ENCODE assay signal across 9 cellular contexts in the genomic region with DNA sequence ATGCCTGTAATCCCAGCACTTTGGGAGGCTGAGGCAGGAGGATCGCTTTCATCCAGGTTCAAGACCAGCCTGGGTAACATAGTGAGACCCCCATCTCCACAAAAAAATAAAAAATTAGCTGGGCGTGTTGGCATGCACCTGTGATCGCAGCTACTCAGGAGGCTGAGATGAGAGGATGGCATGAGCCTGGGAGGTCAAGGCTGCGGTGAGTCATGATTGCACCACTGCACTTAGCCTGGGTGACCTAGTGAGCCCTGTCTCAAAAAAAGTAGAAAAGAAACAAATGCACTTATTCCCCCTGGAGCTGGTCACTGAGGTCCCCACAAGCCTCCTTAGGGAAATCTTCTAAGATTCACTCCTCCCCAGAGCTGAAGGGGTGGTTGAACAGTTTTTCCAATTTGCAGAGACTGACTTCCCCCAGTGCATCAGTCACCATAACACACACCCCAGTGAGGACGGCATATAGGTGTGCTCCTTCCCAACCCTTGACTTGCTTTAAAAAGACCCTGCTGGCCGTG. TPM values are rescaled to one million over a fixed set of nuclear protein-coding genes. Genes with fewer than 3 reads are reported as not detected.
DNase-seq lines count a peak whose midpoint lies in the region; ATAC-seq and TF ChIP-seq lines count a peak whose summit lies in the region.
"Had no signal": no experiment of that assay in that cellular context is flagged by ENCODE, and none has a peak within 500 bp of the region (broad histone marks: within the 10 kb centered on the region; RNA-seq: fewer than 3 reads in every experiment).

No MANE protein-coding gene starts in this region.

- TF ChIP-seq CTCF in BE2C (IDR thresholded peaks at IDR 0.05; ENCODE audit: low read depth, low read length) (no peak), fibroblast of mammary gland (conservative IDR thresholded peaks at IDR 0.05; ENCODE audit: control insufficient read depth, insufficient read depth, low read depth, low read length) (no peak), ovary (IDR thresholded peaks at IDR 0.05) (no peak)

- no peaks in the 10 kb centered on the region for H3K9me3 ChIP-seq in BE2C
- H3K9me3 ChIP-seq in ovary, result no peaks in the 10 kb centered on the region

- H3K27me3 ChIP-seq in BE2C (no peaks in the 10 kb centered on the region), ovary (no peaks in the 10 kb centered on the region)

- intact Hi-C loops in ovary (cut with DNase I), result no loop called here

- H3K4me1 ChIP-seq in BE2C (peaks cover 6% of the 10 kb centered on the region), ovary (ENCODE audit: insufficient read depth) (peaks cover 6% of the 10 kb centered on the region)

- WGBS in ovary, 3 donors, result 74 to 86% (median 84%) methylated on average over 6 of the region's 6 CpGs

- DNase-seq in BE2C (no peak), RKO (ENCODE audit: low spot score) (peak; percentile 53), fibroblast of mammary gland (ENCODE audit: low read depth) (peak; percentile 45), ovary (no peak), SK-N-DZ (ENCODE audit: low spot score) (no peak), NCI-H526 treated with DMSO at 0.1 percent for 48 hours (lab: John Stamatoyannopoulos, UW) (no peak)
- DNase-seq: CD8-positive, alpha-beta memory T cell had no signal

- ATAC-seq in HG02970 (IDR thresholded peaks at IDR 0.05; ENCODE audit: low FRiP score, unreplicated experiment), result no peak
- no peak for ATAC-seq in HG03159 (IDR thresholded peaks at IDR 0.05; ENCODE audit: unreplicated experiment)

- H3K27ac ChIP-seq in ovary, result peak overlapping the region in 1 of 2 donors; percentile 20

- no peak for TF ChIP-seq EP300 in ovary (IDR thresholded peaks at IDR 0.05)

- H3K36me3 ChIP-seq in BE2C (peaks cover 3% of the 10 kb centered on the region; the same call in 1 of the 2 replicates), ovary (no peaks in the 10 kb centered on the region)

- no peak for TF ChIP-seq POLR2A in ovary (IDR thresholded peaks at IDR 0.05)

- H3K4me3 ChIP-seq in BE2C (ENCODE audit: low read depth, low read length), result peak overlapping the region; percentile 80
- H3K4me3 ChIP-seq in fibroblast of mammary gland (ENCODE audit: control insufficient read depth, low read depth, low read length), result no peak overlapping the region
- peak overlapping the region; percentile 63 for H3K4me3 ChIP-seq in ovary

RNA-seq across cellular contexts. Expression of a gene that starts 1.6 kb away (rescaled TPM):
- 26.6 TPM for polyA plus RNA-seq in BE2C (2012; ENCODE audit: insufficient read depth, insufficient read length, low read depth)
- 100 to 1,000 TPM in 1 of 7 donors, 10 to 100 TPM in 6; 23.9 to 372 (median 49.2) TPM for total RNA-seq in ovary
- 100 to 1,000 TPM in 1 of 2 donors, 10 to 100 TPM in 1; 67.0 to 244 TPM for polyA plus RNA-seq in ovary
- polyA plus RNA-seq in SK-N-DZ (2014; cell fraction: cytosol; rRNA removed), result 108 and 135 TPM in 2 replicates
- polyA plus RNA-seq in SK-N-DZ (2014; cell fraction: nucleus; rRNA removed), result 46.5 and 66.6 TPM in 2 replicates

Comparison
In these comparisons a context has a peak if more than half of its experiments do, and no peak if none do; other contexts are left out.
1. DNase-seq: peak in RKO (single experiment) and fibroblast of mammary gland (single experiment); none in BE2C (single experiment), ovary (0 of 5), SK-N-DZ (single experiment) and NCI-H526 treated with DMSO at 0.1 percent for 48 hours (single experiment).